Comparison of ENCODE assay signal across 25 cellular contexts in the genomic region with DNA sequence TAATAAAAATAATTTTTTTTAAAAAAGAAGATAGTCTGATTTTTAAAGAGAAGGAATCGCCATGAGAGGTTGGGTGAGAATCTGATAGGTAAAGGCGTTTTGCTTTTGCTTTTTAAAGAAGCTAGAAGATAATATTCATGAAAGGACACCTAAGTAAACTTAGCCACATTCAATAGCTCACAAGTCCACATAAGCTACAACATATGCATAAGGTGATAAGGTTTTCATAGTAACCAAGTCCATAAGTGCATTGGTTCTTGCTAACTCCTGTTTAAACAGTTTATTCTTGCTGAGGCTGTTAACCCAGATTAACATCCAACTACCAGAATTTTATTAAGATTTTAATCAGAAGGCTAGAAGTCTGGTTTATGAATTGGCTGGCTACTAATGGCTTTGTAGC.
DNase-seq lines count a peak whose midpoint lies in the region; ATAC-seq, FAIRE-seq and TF ChIP-seq lines count a peak whose summit lies in the region.
"Had no signal": no experiment of that assay in that cellular context is flagged by ENCODE, and none has a peak within 500 bp of the region (broad histone marks: within the 10 kb centered on the region; RNA-seq: fewer than 3 reads in every experiment).

No MANE protein-coding gene starts in this region.

- intact Hi-C loops in K562 (cut with micrococcal nuclease), result no loop called here
- intact Hi-C loops in OCI-LY7 (cut with micrococcal nuclease; ENCODE audit: unreplicated experiment), result no loop called here

- no peak for TF ChIP-seq EP300 in SK-N-SH (IDR thresholded peaks at IDR 0.05; ENCODE audit: borderline replicate concordance in 1 of 2, low read depth in 1 of 2, low read length in 1 of 2)
- TF ChIP-seq EP300 in K562 (IDR thresholded peaks at IDR 0.05; ENCODE audit: low read length), result no peak

- POLR2A ChIA-PET in SK-N-SH (lab: Yijun Ruan, JAX) (interaction anchor here (0.6 kb wide), 2 partner anchors 38 to 418 kb away, joined by 3 to 4 read pairs; no protein-coding TSS in a partner anchor), K562 (lab: Yijun Ruan, JAX) (interaction anchor here (1.0 to 1.4 kb wide), 2 partner anchors 10 to 43 kb away, joined by 3 to 4 read pairs; no protein-coding TSS in a partner anchor), OCI-LY7 (lab: Charles Lee) (interaction anchor here (0.5 to 3.7 kb wide), 6 partner anchors 10 to 283 kb away, joined by 3 to 14 read pairs (median 3); no protein-coding TSS in a partner anchor)

- H3K4me1 ChIP-seq in SK-N-SH (ENCODE audit: control insufficient read depth in 1 of 2, insufficient read depth in 2 of 2, low read depth in 1 of 2, low read length in 1 of 2) (peaks cover 10 to 15% of the 10 kb centered on the region in 2 experiments; a peak in 3 of 4 replicates), K562 (replicated peaks in 1 of 2; ENCODE audit: control insufficient read depth in 2 of 2, insufficient read depth in 2 of 2, low read length in 2 of 2) (peaks cover 2% of the 10 kb centered on the region in 2 experiments; a peak in 3 of 5 replicates), OCI-LY7 (ENCODE audit: insufficient read depth, low read length, poor library complexity, severe bottlenecking) (no peaks in the 10 kb centered on the region)

- no peaks in the 10 kb centered on the region for H3K9me3 Mint-ChIP-seq in progenitor cell of endocrine pancreas (ENCODE audit: low read depth)
- H3K9me3 Mint-ChIP-seq in activated T-cell treated with anti-CD3 and anti-CD28 coated beads, Interleukin-2, amount 50 U/mL, for 4 hours, result no peaks in the 10 kb centered on the region
- H3K9me3 Mint-ChIP-seq: CD4-positive, alpha-beta memory T cell had no signal

- H3K79me2 ChIP-seq in SK-N-SH (ENCODE audit: insufficient read depth), result peaks cover 79% of the 10 kb centered on the region
- no peaks in the 10 kb centered on the region for H3K79me2 ChIP-seq in K562 (ENCODE audit: control insufficient read depth, insufficient read depth, low read length)
- H3K79me2 ChIP-seq in OCI-LY7 (ENCODE audit: insufficient read depth, low read depth, low read length), result no peaks in the 10 kb centered on the region

- WGBS in SK-N-SH (ENCODE audit: low lambda C conversion rate), result 96% methylated on average over 2 of the region's 2 CpGs
- 8% methylated on average over 2 of the region's 2 CpGs for WGBS in K562 (ENCODE audit: insufficient coverage, low coverage, missing lambda C conversion rate)

- no peak overlapping the region for H3K4me3 Mint-ChIP-seq in progenitor cell of endocrine pancreas (ENCODE audit: low read depth)
- no peak overlapping the region for H3K4me3 Mint-ChIP-seq in activated T-cell treated with anti-CD3 and anti-CD28 coated beads, Interleukin-2, amount 50 U/mL, for 4 hours
- H3K4me3 Mint-ChIP-seq: CD4-positive, alpha-beta memory T cell had no signal

- ATAC-seq in SK-N-SH treated with all-trans-retinoic acid at 6 μM for 48 hours, result no peak
- ATAC-seq in K562, result 0 out of 3 replicates have a peak, but pooled peaks have one; percentile 41
- ATAC-seq in activated T-cell treated with anti-CD3 and anti-CD28 coated beads, Interleukin-2, amount 50 U/mL, for 4 hours, result no peak
- no peak for ATAC-seq in left lobe of liver
- ATAC-seq: A549 had no signal

- H3K27ac ChIP-seq in SK-N-SH (ENCODE audit: low read depth in 2 of 2, low read length in 1 of 2) (peak overlapping the region in 1 of 2 experiments; percentile 47; a peak in 1 of 4 replicates), K562 (ENCODE audit: extremely low read depth, low read depth, low read length) (no peak overlapping the region), OCI-LY7 (ENCODE audit: low read depth, low read length, poor library complexity, severe bottlenecking) (no peak overlapping the region)
- H3K27ac ChIP-seq: A549; BLaER1 treated with 17β-estradiol and CSF1 and Interleukin-3, amounts not matched to agents 10 nM and 100 nM had no signal

- BruUV-seq in K562 (replicated peaks; lab: Mats Ljungman, UMichigan) (no TSS peak), OCI-LY7 (replicated peaks; lab: Mats Ljungman, UMichigan) (no TSS peak)

- no peaks in the 10 kb centered on the region for H3K9me2 ChIP-seq in SK-N-SH
- no peaks in the 10 kb centered on the region for H3K9me2 ChIP-seq in OCI-LY7 (ENCODE audit: insufficient read depth, low read length)

- H3K4me3 ChIP-seq in SK-N-SH (ENCODE audit: low read depth in 2 of 2, low read length in 1 of 2) (no peak overlapping the region), K562 (no peak overlapping the region), OCI-LY7 (ENCODE audit: low read depth, low read length, poor library complexity, severe bottlenecking) (no peak overlapping the region)
- H3K4me3 ChIP-seq: A549; BLaER1 treated with 17β-estradiol and CSF1 and Interleukin-3, amounts not matched to agents 10 nM and 100 nM had no signal

- peak overlapping the region; percentile 62 for H3K27ac Mint-ChIP-seq in progenitor cell of endocrine pancreas
- H3K27ac Mint-ChIP-seq: CD4-positive, alpha-beta memory T cell had no signal

- H4K20me1 ChIP-seq in SK-N-SH (ENCODE audit: insufficient read depth) (peaks cover 80% of the 10 kb centered on the region), K562 (replicated peaks; ENCODE audit: control insufficient read depth, insufficient read depth, low read length) (peaks cover 12% of the 10 kb centered on the region; the same call in 1 of the 2 replicates), OCI-LY7 (ENCODE audit: insufficient read depth, low read length) (peaks cover 12% of the 10 kb centered on the region)

- no peaks in the 10 kb centered on the region for H3K36me3 Mint-ChIP-seq in progenitor cell of endocrine pancreas (ENCODE audit: insufficient read depth)
- H3K36me3 Mint-ChIP-seq in activated T-cell treated with anti-CD3 and anti-CD28 coated beads, Interleukin-2, amount 50 U/mL, for 4 hours (ENCODE audit: insufficient read depth), result peaks cover 5% of the 10 kb centered on the region

- H2AFZ ChIP-seq in SK-N-SH (ENCODE audit: low read depth) (no peak overlapping the region), K562 (ENCODE audit: low read depth, low read length) (no peak overlapping the region), OCI-LY7 (ENCODE audit: low read length) (no peak overlapping the region)

- in situ Hi-C loops in K562 (cut with MboI), result no loop called here

- TF ChIP-seq RAD21 in SK-N-SH (IDR thresholded peaks at IDR 0.05; ENCODE audit: low read length) (no peak), K562 (CRISPR knock-in tag; conservative IDR thresholded peaks at IDR 0.05 in 1 of 2, IDR thresholded peaks at IDR 0.05 in 1 of 2) (no peak)

- no peak for DNase-seq in SK-N-SH
- DNase-seq in SK-N-DZ (ENCODE audit: low spot score), result peak; percentile 10
- peak in 2 of 4 experiments; percentile 6 to 9 for DNase-seq in K562 (ENCODE audit: extremely low read depth in 1 of 4, low spot score in 3 of 4)
- DNase-seq in progenitor cell of endocrine pancreas (ENCODE audit: low spot score, unreplicated experiment), result no peak
- no peak for DNase-seq in activated T-cell treated with anti-CD3 and anti-CD28 coated beads, Interleukin-2, amount 50 U/mL, for 4 hours
- DNase-seq in left lobe of liver (ENCODE audit: low spot score), result no peak
- no peak for DNase-seq in OCI-LY7 (ENCODE audit: low spot score)
- DNase-seq: 8988T; ACHN; AML-193; BE2C; Calu3; CD4-positive, alpha-beta memory T cell; COR-L47; DMS53; DMS79 treated with DMSO at 0.1 percent for 48 hours; GF-D8; H7; HCEC 1CT had no signal

- no peaks in the 10 kb centered on the region for H3F3A ChIP-seq in SK-N-SH (replicated peaks; ENCODE audit: insufficient read depth)

- no peak for FAIRE-seq in K562 (lab: Jason Lieb, UNC)
- FAIRE-seq: A549, GM12891, GM18507, H1 had no signal

- H3K9me3 ChIP-seq in SK-N-SH, result no peaks in the 10 kb centered on the region
- H3K9me3 ChIP-seq in K562 (replicated peaks; ENCODE audit: control insufficient read depth, insufficient read depth, low read depth, low read length), result no peaks in the 10 kb centered on the region
- no peaks in the 10 kb centered on the region for H3K9me3 ChIP-seq in OCI-LY7 (ENCODE audit: low read length)
- H3K9me3 ChIP-seq: A549, BE2C had no signal

- no peak for TF ChIP-seq CTCF in SK-N-SH (IDR thresholded peaks at IDR 0.05)
- TF ChIP-seq CTCF in K562 (IDR thresholded peaks at IDR 0.05 in 2 of 3, conservative IDR thresholded peaks at IDR 0.05 in 1 of 3; ENCODE audit: insufficient read depth in 2 of 3, low read depth in 1 of 3, low read length in 3 of 3), result no peak
- no peak for TF ChIP-seq CTCF in progenitor cell of endocrine pancreas (IDR thresholded peaks at IDR 0.05; ENCODE audit: unreplicated experiment)
- no peak for TF ChIP-seq CTCF in OCI-LY7 (conservative IDR thresholded peaks at IDR 0.05; ENCODE audit: low read length)

- no peaks in the 10 kb centered on the region for H3K27me3 Mint-ChIP-seq in progenitor cell of endocrine pancreas
- no peaks in the 10 kb centered on the region for H3K27me3 Mint-ChIP-seq in activated T-cell treated with anti-CD3 and anti-CD28 coated beads, Interleukin-2, amount 50 U/mL, for 4 hours (ENCODE audit: low read depth)
- H3K27me3 Mint-ChIP-seq: CD4-positive, alpha-beta memory T cell had no signal

- H3K4me1 Mint-ChIP-seq in progenitor cell of endocrine pancreas (ENCODE audit: low read depth), result peaks cover 35% of the 10 kb centered on the region
- peaks cover 38% of the 10 kb centered on the region for H3K4me1 Mint-ChIP-seq in activated T-cell treated with anti-CD3 and anti-CD28 coated beads, Interleukin-2, amount 50 U/mL, for 4 hours (ENCODE audit: low read depth)

- TF ChIP-seq POLR2A in K562 (conservative IDR thresholded peaks at IDR 0.05), result no peak

- H3K9ac ChIP-seq in SK-N-SH (no peak overlapping the region), K562 (ENCODE audit: insufficient read depth in 1 of 2, low read depth in 2 of 2, low read length in 2 of 2) (no peak overlapping the region)
- H3K9ac ChIP-seq: BLaER1 treated with 17β-estradiol and CSF1 and Interleukin-3, amounts not matched to agents 10 nM and 100 nM had no signal

- no peak overlapping the region for H3K4me2 ChIP-seq in SK-N-SH
- H3K4me2 ChIP-seq in K562 (ENCODE audit: insufficient read depth, low read length), result no peak overlapping the region
- H3K4me2 ChIP-seq in OCI-LY7 (ENCODE audit: low read length), result no peak overlapping the region
- H3K4me2 ChIP-seq: A549; BLaER1 treated with 17β-estradiol and CSF1 and Interleukin-3, amounts not matched to agents 10 nM and 100 nM had no signal

- no peaks in the 10 kb centered on the region for H3K36me3 ChIP-seq in SK-N-SH (replicated peaks in 1 of 2; ENCODE audit: control insufficient read depth in 1 of 2, insufficient read depth in 2 of 2, low read length in 1 of 2)
- H3K36me3 ChIP-seq in K562 (ENCODE audit: control insufficient read depth, insufficient read depth, low read length), result no peaks in the 10 kb centered on the region
- no peaks in the 10 kb centered on the region for H3K36me3 ChIP-seq in OCI-LY7 (ENCODE audit: insufficient read depth, low read length)
- H3K36me3 ChIP-seq: BE2C had no signal

- no peaks in the 10 kb centered on the region for H3K9me1 ChIP-seq in K562 (ENCODE audit: control insufficient read depth, insufficient read depth, low read length)

- H3K27me3 ChIP-seq in SK-N-SH (ENCODE audit: insufficient read depth) (no peaks in the 10 kb centered on the region), K562 (ENCODE audit: control insufficient read depth in 2 of 2, insufficient read depth in 2 of 2, low read length in 2 of 2) (no peaks in the 10 kb centered on the region)
- H3K27me3 ChIP-seq: BE2C; BLaER1 treated with 17β-estradiol and CSF1 and Interleukin-3, amounts not matched to agents 10 nM and 100 nM had no signal

- CTCF ChIA-PET in SK-N-SH (lab: Yijun Ruan, JAX), result interaction anchor here (0.7 to 1.8 kb wide), 6 partner anchors 10 to 607 kb away, joined by 3 to 8 read pairs (median 4); no protein-coding TSS in a partner anchor
- CTCF ChIA-PET in K562 (lab: Yijun Ruan, JAX; ENCODE audit: low intra/inter-chr PET ratio), result no interaction called here
- CTCF ChIA-PET in OCI-LY7 (lab: Charles Lee; ENCODE audit: unreplicated experiment), result no interaction called here

Comparison
In these comparisons a context has a peak if more than half of its experiments do, and no peak if none do; other contexts are left out.
1. Of the 27 proteins assayed by ChIP-seq in both K562 and SK-N-SH: peak only in K562: none; only in SK-N-SH: GATA2; in both: none; in neither: 26.